In the genomic region with DNA sequence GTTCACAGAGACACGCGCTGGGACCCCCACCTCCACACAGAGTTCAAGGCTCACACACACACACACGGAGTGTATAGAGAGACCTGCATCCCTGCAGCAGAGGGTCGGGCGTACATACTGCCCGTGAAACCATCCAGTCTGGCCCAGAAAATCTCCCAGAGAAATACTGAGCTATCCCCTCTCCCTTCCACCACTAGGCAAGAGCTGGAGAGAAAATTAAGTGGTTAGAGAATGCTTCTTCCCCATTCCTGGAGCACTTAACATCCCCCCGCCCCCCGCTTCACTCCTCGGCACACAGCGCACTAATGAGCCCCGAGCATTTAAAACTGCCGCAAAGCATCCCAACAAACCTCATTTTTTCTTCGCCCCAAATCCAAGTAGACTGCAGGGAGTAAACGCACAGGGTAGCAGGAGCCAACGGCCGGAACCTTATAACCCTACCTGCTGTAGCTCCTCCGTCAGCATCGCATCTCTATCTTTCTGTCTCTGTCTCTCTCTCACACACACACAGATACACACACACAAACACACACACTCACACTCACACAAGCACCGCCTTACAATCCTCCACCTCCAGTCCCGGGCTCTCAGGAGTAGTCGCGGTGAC, we compare ENCODE assay signal across 8 cellular contexts. TPM values are rescaled to one million over a fixed set of nuclear protein-coding genes. Genes with fewer than 3 reads are reported as not detected.
DNase-seq lines count a peak whose midpoint lies in the region; ATAC-seq and TF ChIP-seq lines count a peak whose summit lies in the region.

No MANE protein-coding gene starts in this region.

- H3K36me3 Mint-ChIP-seq in activated CD4-positive, alpha-beta T cell treated with anti-CD3 and anti-CD28 coated beads, Interleukin-2, amount 10 ng/mL, durations not matched to agents 24 days and 14 days (ENCODE audit: low read depth) = peaks cover 31% of the 10 kb centered on the region
- peaks cover 31% of the 10 kb centered on the region for H3K36me3 Mint-ChIP-seq in T-helper 2 cell treated with Interferon-gamma antibody and Interleukin-4, amounts not matched to agents 5 μg/mL and 100 μg/mL, for 36 hours (ENCODE audit: low read depth)

- H3K4me3 ChIP-seq in HUES6 (ENCODE audit: low read depth, low read length) = peak overlapping the region; percentile 80
- peak overlapping the region; percentile 80 for H3K4me3 ChIP-seq in psoas muscle

- peak; percentile 18 to 41 (median 26) for ATAC-seq in psoas muscle
- ATAC-seq in GM21528 (IDR thresholded peaks at IDR 0.05; ENCODE audit: low FRiP score, unreplicated experiment) = no peak

- no peak overlapping the region for H3K27ac ChIP-seq in HUES6 (ENCODE audit: low read depth, low read length)
- H3K27ac ChIP-seq in psoas muscle = peak overlapping the region; percentile 99

- DNase-seq in activated CD4-positive, alpha-beta T cell treated with anti-CD3 and anti-CD28 coated beads for 4 hours = peak; percentile 3 to 16
- DNase-seq in activated CD4-positive, alpha-beta T cell treated with anti-CD3 and anti-CD28 coated beads, Interleukin-2, amount 10 ng/mL, durations not matched to agents 24 days and 14 days = no peak
- DNase-seq in activated T-cell treated with anti-CD3 and anti-CD28 coated beads, Interleukin-2, amount 50 U/mL, for 1 hour = peak; percentile 33
- DNase-seq in head of caudate nucleus = peak in 22 of 42 donors; percentile 4 to 69 (median 18)
- peak; percentile 26 to 53 for DNase-seq in psoas muscle
- DNase-seq in T-helper 2 cell treated with Interferon-gamma antibody and Interleukin-4, amounts not matched to agents 5 μg/mL and 100 μg/mL, for 36 hours (ENCODE audit: low spot score) = no peak

- peaks cover 37% of the 10 kb centered on the region for H3K4me1 Mint-ChIP-seq in activated CD4-positive, alpha-beta T cell treated with anti-CD3 and anti-CD28 coated beads, Interleukin-2, amount 10 ng/mL, durations not matched to agents 24 days and 14 days
- H3K4me1 Mint-ChIP-seq in T-helper 2 cell treated with Interferon-gamma antibody and Interleukin-4, amounts not matched to agents 5 μg/mL and 100 μg/mL, for 36 hours (ENCODE audit: low read depth) = peaks cover 32% of the 10 kb centered on the region

- peaks cover 27% of the 10 kb centered on the region for H3K4me1 ChIP-seq in HUES6 (ENCODE audit: control insufficient read depth, insufficient read depth, low read length)
- H3K4me1 ChIP-seq in psoas muscle = peaks cover 33% of the 10 kb centered on the region

- H3K9me3 Mint-ChIP-seq in activated CD4-positive, alpha-beta T cell treated with anti-CD3 and anti-CD28 coated beads, Interleukin-2, amount 10 ng/mL, durations not matched to agents 24 days and 14 days = peaks cover 20% of the 10 kb centered on the region
- no peaks in the 10 kb centered on the region for H3K9me3 Mint-ChIP-seq in T-helper 2 cell treated with Interferon-gamma antibody and Interleukin-4, amounts not matched to agents 5 μg/mL and 100 μg/mL, for 36 hours

- H3K9me3 ChIP-seq in HUES6 (ENCODE audit: control insufficient read depth, insufficient read depth, low read depth, low read length) = no peaks in the 10 kb centered on the region
- no peaks in the 10 kb centered on the region for H3K9me3 ChIP-seq in psoas muscle

- no peak overlapping the region for H3K27ac Mint-ChIP-seq in activated CD4-positive, alpha-beta T cell treated with anti-CD3 and anti-CD28 coated beads, Interleukin-2, amount 10 ng/mL, durations not matched to agents 24 days and 14 days
- H3K27ac Mint-ChIP-seq in T-helper 2 cell treated with Interferon-gamma antibody and Interleukin-4, amounts not matched to agents 5 μg/mL and 100 μg/mL, for 36 hours = no peak overlapping the region

- TF ChIP-seq CTCF in psoas muscle (IDR thresholded peaks at IDR 0.05) = no peak

- H3K36me3 ChIP-seq in HUES6 (ENCODE audit: control insufficient read depth, insufficient read depth, low read length) (peaks cover 32% of the 10 kb centered on the region), psoas muscle (ENCODE audit: insufficient read depth in 1 of 2, low read depth in 1 of 2) (peaks cover 0 to 14% of the 10 kb centered on the region in 2 donors)

- peak overlapping the region; percentile 80 for H3K9ac ChIP-seq in HUES6 (ENCODE audit: low read length)

- no peaks in the 10 kb centered on the region for H3K27me3 Mint-ChIP-seq in activated CD4-positive, alpha-beta T cell treated with anti-CD3 and anti-CD28 coated beads, Interleukin-2, amount 10 ng/mL, durations not matched to agents 24 days and 14 days
- no peaks in the 10 kb centered on the region for H3K27me3 Mint-ChIP-seq in T-helper 2 cell treated with Interferon-gamma antibody and Interleukin-4, amounts not matched to agents 5 μg/mL and 100 μg/mL, for 36 hours (ENCODE audit: low read depth)

- intact Hi-C loops in activated CD4-positive, alpha-beta T cell treated with anti-CD3 and anti-CD28 coated beads, Interleukin-2, amount 10 ng/mL, durations not matched to agents 24 days and 14 days (cut with micrococcal nuclease) = loop anchor here (1.0 to 10.0 kb wide), 6 partner anchors 136 to 714 kb away; no protein-coding TSS in a partner anchor
- intact Hi-C loops in head of caudate nucleus (cut with DNase I) (loop anchor here (10.0 kb wide), 2 partner anchors 197 to 423 kb away; no protein-coding TSS in a partner anchor), psoas muscle (cut with DNase I) (loop anchor here (5.0 to 10.0 kb wide), 7 partner anchors 129 to 433 kb away; no protein-coding TSS in a partner anchor)

- H3K4me3 Mint-ChIP-seq in activated CD4-positive, alpha-beta T cell treated with anti-CD3 and anti-CD28 coated beads, Interleukin-2, amount 10 ng/mL, durations not matched to agents 24 days and 14 days = no peak overlapping the region
- H3K4me3 Mint-ChIP-seq in T-helper 2 cell treated with Interferon-gamma antibody and Interleukin-4, amounts not matched to agents 5 μg/mL and 100 μg/mL, for 36 hours = no peak overlapping the region

- 0 to 1% (median 0%) methylated on average over 22 of the region's 22 CpGs for WGBS in psoas muscle, 3 donors

- H3K27me3 ChIP-seq in HUES6 (ENCODE audit: control insufficient read depth, insufficient read depth, low read length) (peaks cover 10% of the 10 kb centered on the region; the same call in 1 of the 2 replicates), psoas muscle (ENCODE audit: insufficient read depth in 3 of 3, low read length in 2 of 3) (no peaks in the 10 kb centered on the region)

RNA-seq across cellular contexts. Expression of a gene that starts 0.4 kb away (rescaled TPM):
- 13.5 and 14.6 TPM in 2 replicates for total RNA-seq in activated CD4-positive, alpha-beta T cell treated with anti-CD3 and anti-CD28 coated beads, Interleukin-2, amount 10 ng/mL, durations not matched to agents 24 days and 14 days
- total RNA-seq in psoas muscle = 10 to 100 TPM in 2 of 4 donors, 1 to 10 TPM in 2; 5.2 to 15.5 (median 9.3) TPM
- 1 to 10 TPM; 4.7 to 6.1 (median 4.8) TPM for polyA plus RNA-seq in psoas muscle

Comparison
In these comparisons a context has a peak if more than half of its experiments do, and no peak if none do; other contexts are left out.
1. DNase-seq: peak in activated CD4-positive, alpha-beta T cell treated with anti-CD3 and anti-CD28 coated beads for 4 hours (2 of 2), activated T-cell treated with anti-CD3 and anti-CD28 coated beads, Interleukin-2, amount 50 U/mL, for 1 hour (single experiment), head of caudate nucleus (22 of 42) and psoas muscle (2 of 2); none in activated CD4-positive, alpha-beta T cell treated with anti-CD3 and anti-CD28 coated beads, Interleukin-2, amount 10 ng/mL, durations not matched to agents 24 days and 14 days (single experiment) and T-helper 2 cell treated with Interferon-gamma antibody and Interleukin-4, amounts not matched to agents 5 μg/mL and 100 μg/mL, for 36 hours (single experiment).